Comparison of ENCODE assay signal across 9 cellular contexts in the genomic region with DNA sequence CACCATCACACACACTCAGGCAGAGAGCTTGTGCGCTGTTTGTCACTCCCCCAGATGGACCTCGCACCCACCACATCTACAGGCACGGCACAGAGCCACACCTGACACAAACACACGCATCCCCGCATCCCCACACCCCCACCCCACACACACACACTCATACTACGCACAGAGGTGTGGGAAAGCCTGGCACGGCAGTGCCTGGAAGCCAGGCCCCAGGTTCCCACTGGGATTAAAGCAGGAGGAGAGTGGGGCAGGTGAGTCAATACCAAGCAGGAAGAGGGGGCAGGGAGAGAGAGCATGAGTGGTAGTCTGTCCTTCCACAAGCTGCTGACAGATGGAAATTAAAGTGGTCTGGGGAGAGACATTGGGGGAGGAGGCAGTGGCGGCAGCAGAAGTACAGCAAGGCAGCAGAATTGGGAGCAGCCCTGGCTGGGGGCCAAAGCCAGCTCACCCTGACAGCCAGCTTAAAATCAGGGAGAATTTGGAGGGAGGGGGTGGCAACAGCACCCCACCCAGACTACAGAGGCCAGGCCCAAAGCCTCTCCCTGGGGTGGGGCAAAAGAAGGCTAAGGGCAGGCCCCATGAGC. TPM values are rescaled to one million over a fixed set of nuclear protein-coding genes. Genes with fewer than 3 reads are reported as not detected.
A peak's percentile ranks its signal among the peaks of the same experiment; 100 is the strongest.
DNase-seq lines count a peak whose midpoint lies in the region; ATAC-seq and TF ChIP-seq lines count a peak whose summit lies in the region.
"Had no signal": no experiment of that assay in that cellular context is flagged by ENCODE, and none has a peak within 500 bp of the region (broad histone marks: within the 10 kb centered on the region; RNA-seq: fewer than 3 reads in every experiment).

No MANE protein-coding gene starts in this region.

- TF ChIP-seq CTCF in endodermal cell (conservative IDR thresholded peaks at IDR 0.05) (no peak), osteoblast (IDR thresholded peaks at IDR 0.05; ENCODE audit: extremely low read depth, low read depth, low read length) (no peak), transverse colon (IDR thresholded peaks at IDR 0.05) (no peak), GM10248 (IDR thresholded peaks at IDR 0.05; ENCODE audit: control extremely low read depth, extremely low read depth, low read depth, missing control alignments) (no peak)

- H3K9ac ChIP-seq in endodermal cell (ENCODE audit: extremely low read depth, low read length, poor library complexity, severe bottlenecking), result no peak overlapping the region

- peak; percentile 75 for DNase-seq in Daoy (ENCODE audit: low read depth)
- peak; percentile 77 for DNase-seq in NCI-H510A (lab: John Stamatoyannopoulos, UW)
- no peak for DNase-seq in endodermal cell
- DNase-seq in osteoblast (ENCODE audit: insufficient read length, low spot score, missing footprints), result peak; percentile 90
- no peak for DNase-seq in activated CD4-positive, alpha-beta T cell treated with anti-CD3 and anti-CD28 coated beads for 1 hour
- no peak for DNase-seq in transverse colon
- no peak for DNase-seq in GM10248 (ENCODE audit: extremely low spot score)

- WGBS in endodermal cell (ENCODE audit: insufficient coverage in 1 of 2, insufficient read length in 1 of 2), 2 experiments, result 96 to 100% methylated on average over 1 to 8 of the region's 8 CpGs
- 88% methylated on average over 8 of the region's 8 CpGs; no CpG with 5 or more reads in 1 of the 2 donors for WGBS in transverse colon (ENCODE audit: low coverage in 1 of 2), 2 donors

- CTCF ChIA-PET in GM10248 (lab: Yijun Ruan, JAX), result interaction anchor here (1.1 to 1.7 kb wide), 4 partner anchors 8 to 32 kb away, joined by 3 to 8 read pairs (median 4); no protein-coding TSS in a partner anchor

- peak overlapping the region; percentile 34 for H3K4me2 ChIP-seq in osteoblast (ENCODE audit: insufficient read depth, low read length)

- H3K79me2 ChIP-seq in osteoblast (ENCODE audit: insufficient read depth, low read length), result peaks cover 55% of the 10 kb centered on the region

- H3K27me3 Mint-ChIP-seq in endodermal cell (ENCODE audit: insufficient read depth), result no peaks in the 10 kb centered on the region

- no peak overlapping the region for H2AFZ ChIP-seq in osteoblast (ENCODE audit: low read length)

- no peaks in the 10 kb centered on the region for H3K27me3 ChIP-seq in endodermal cell (ENCODE audit: control insufficient read depth, insufficient read depth, low read length, poor library complexity, severe bottlenecking)
- H3K27me3 ChIP-seq in osteoblast (ENCODE audit: insufficient read depth, low read length), result no peaks in the 10 kb centered on the region
- no peaks in the 10 kb centered on the region for H3K27me3 ChIP-seq in transverse colon

- no peak for TF ChIP-seq EP300 in transverse colon (IDR thresholded peaks at IDR 0.05; ENCODE audit: low read depth)

- POLR2A ChIA-PET in GM10248 (lab: Yijun Ruan, JAX), result no interaction called here

- peaks cover 12% of the 10 kb centered on the region for H3K9me3 Mint-ChIP-seq in endodermal cell

- no peak overlapping the region for H3K4me3 Mint-ChIP-seq in endodermal cell

- peaks cover 15% of the 10 kb centered on the region for H3K4me1 Mint-ChIP-seq in endodermal cell

- peaks cover 51% of the 10 kb centered on the region for H4K20me1 ChIP-seq in osteoblast (ENCODE audit: insufficient read depth, low read length)

- intact Hi-C loops in transverse colon (cut with DNase I; ENCODE audit: low total_unique reads), result no loop called here

- H3K27ac ChIP-seq in endodermal cell (ENCODE audit: low read depth, low read length), result no peak overlapping the region
- peak overlapping the region; percentile 54 for H3K27ac ChIP-seq in osteoblast (ENCODE audit: low read depth, low read length)
- no peak overlapping the region for H3K27ac ChIP-seq in transverse colon

- TF ChIP-seq POLR2A in transverse colon (IDR thresholded peaks at IDR 0.05), result no peak

- H3K9me3 ChIP-seq in endodermal cell (ENCODE audit: control insufficient read depth, low read length) (peaks cover 12% of the 10 kb centered on the region), osteoblast (ENCODE audit: low read depth, low read length) (no peaks in the 10 kb centered on the region), transverse colon (peaks cover 8 to 12% of the 10 kb centered on the region in 2 donors)

- in situ Hi-C loops in transverse colon (cut with MboI; ENCODE audit: low pct_ligation_motif_present in 1 of 4, low pct_unique_long_range_greater_than_20kb in 1 of 4, low sequenced_read_pairs in 3 of 4), result no loop called here

- H3K36me3 Mint-ChIP-seq in endodermal cell (ENCODE audit: low read depth), result peaks cover 60% of the 10 kb centered on the region

- H3K4me3 ChIP-seq in endodermal cell (ENCODE audit: low read length) (no peak overlapping the region), osteoblast (ENCODE audit: insufficient read depth, low read length) (no peak overlapping the region), transverse colon (no peak overlapping the region)

- H3K27ac Mint-ChIP-seq in endodermal cell, result peak overlapping the region; percentile 59

- H3K4me1 ChIP-seq in endodermal cell (ENCODE audit: control insufficient read depth, insufficient read depth, low read length), result no peaks in the 10 kb centered on the region
- H3K4me1 ChIP-seq in osteoblast (ENCODE audit: insufficient read depth, low read length), result peaks cover 14% of the 10 kb centered on the region
- H3K4me1 ChIP-seq in transverse colon, result peaks cover 4 to 42% (median 11%) of the 10 kb centered on the region in 4 donors

- H3K36me3 ChIP-seq in endodermal cell (ENCODE audit: control insufficient read depth, insufficient read depth, low read length) (peaks cover 63% of the 10 kb centered on the region), osteoblast (ENCODE audit: insufficient read depth, low read length) (peaks cover 72% of the 10 kb centered on the region), transverse colon (peaks cover 0 to 43% (median 22%) of the 10 kb centered on the region in 4 donors)

- no peak for ATAC-seq in HG03460 (IDR thresholded peaks at IDR 0.05; ENCODE audit: unreplicated experiment)

RNA-seq across cellular contexts. Expression of a gene that starts 20.7 kb away (rescaled TPM):
- 16.2 and 17.8 TPM in 2 replicates for total RNA-seq in Daoy (2014; rRNA removed; shearing (Covaris generic))
- 10 to 100 TPM; 60.4 to 73.8 TPM for total RNA-seq in endodermal cell
- polyA plus RNA-seq in endodermal cell (2013, experiment 1 of 2), result 107 TPM
- 101 TPM for polyA plus RNA-seq in endodermal cell (2013, experiment 2 of 2)
- total RNA-seq in osteoblast, result 71.6 and 74.6 TPM in 2 replicates
- 100 to 1,000 TPM in 3 of 4 donors, 10 to 100 TPM in 1; 74.3 to 122 (median 119) TPM for total RNA-seq in transverse colon

RNA-seq across cellular contexts. Expression of a gene that starts 31.6 kb away (rescaled TPM):
- total RNA-seq in Daoy (2014; rRNA removed; shearing (Covaris generic)), result 202 and 241 TPM in 2 replicates
- total RNA-seq in endodermal cell (100 to 1,000 TPM; 145 to 182 TPM), osteoblast (55.4 and 58.0 TPM in 2 replicates), transverse colon (10 to 100 TPM; 32.0 to 59.4 (median 45.5) TPM)
- 235 TPM for polyA plus RNA-seq in endodermal cell (2013, experiment 1 of 2)
- polyA plus RNA-seq in endodermal cell (2013, experiment 2 of 2), result 227 TPM

RNA-seq across cellular contexts. Expression of a gene that starts 34.1 kb away (rescaled TPM):
- not detected in 2 replicates for total RNA-seq in Daoy (2014; rRNA removed; shearing (Covaris generic))
- total RNA-seq in endodermal cell (not detected), osteoblast (not detected in 2 replicates), transverse colon (not detected)
- 45.8 TPM for polyA plus RNA-seq in endodermal cell (2013, experiment 1 of 2)
- 37.0 TPM for polyA plus RNA-seq in endodermal cell (2013, experiment 2 of 2)
- polyA plus RNA-seq: neural cell had no signal

Comparison
In these comparisons a context has a peak if more than half of its experiments do, and no peak if none do; other contexts are left out.
1. DNase-seq: peak in Daoy (single experiment), NCI-H510A (single experiment) and osteoblast (single experiment); none in endodermal cell (single experiment), activated CD4-positive, alpha-beta T cell treated with anti-CD3 and anti-CD28 coated beads for 1 hour (single experiment), transverse colon (single experiment) and GM10248 (single experiment).